16 cellular contexts compared by ENCODE assay signal in genomic region chr4:60945641-60946040, GRCh38.
DNase-seq lines count a peak whose midpoint lies in the region; ATAC-seq and TF ChIP-seq lines count a peak whose summit lies in the region.
"Had no signal": no experiment of that assay in that cellular context is flagged by ENCODE, and none has a peak within 500 bp of the region (broad histone marks: within the 10 kb centered on the region; RNA-seq: fewer than 3 reads in every experiment).

No MANE protein-coding gene starts in this region.

- no peaks in the 10 kb centered on the region for H3K9me3 ChIP-seq in PC-3 (ENCODE audit: low read length)
- H3K9me3 ChIP-seq in mesodermal cell (ENCODE audit: control insufficient read depth, low read length): no peaks in the 10 kb centered on the region
- peaks cover 0 to 26% (median 0%) of the 10 kb centered on the region in 11 donors for H3K9me3 ChIP-seq in heart right ventricle
- H3K9me3 ChIP-seq in esophagus squamous epithelium: peaks cover 0 to 3% (median 0%) of the 10 kb centered on the region in 3 donors
- H3K9me3 ChIP-seq: BLaER1, MG63, Peyer's patch had no signal

- H3K79me2 ChIP-seq in PC-3 (ENCODE audit: low read length): no peaks in the 10 kb centered on the region

- no peaks in the 10 kb centered on the region for H4K20me1 ChIP-seq in PC-3 (ENCODE audit: low read length)
- H4K20me1 ChIP-seq: BLaER1 had no signal

- H3K4me1 ChIP-seq in PC-3 (ENCODE audit: insufficient read depth, low read length) (0 out of 2 replicates have a peak, but pooled peaks cover 3% of the 10 kb centered on the region), mesodermal cell (ENCODE audit: control insufficient read depth, insufficient read depth, low read length, poor library complexity, severe bottlenecking) (no peaks in the 10 kb centered on the region), heart right ventricle (no peaks in the 10 kb centered on the region), esophagus squamous epithelium (no peaks in the 10 kb centered on the region)
- H3K4me1 ChIP-seq: BLaER1, Peyer's patch had no signal

- H3K36me3 ChIP-seq in PC-3 (ENCODE audit: low read depth, low read length) (no peaks in the 10 kb centered on the region), mesodermal cell (ENCODE audit: control insufficient read depth, insufficient read depth, low read length) (no peaks in the 10 kb centered on the region), heart right ventricle (no peaks in the 10 kb centered on the region), esophagus squamous epithelium (no peaks in the 10 kb centered on the region)
- H3K36me3 ChIP-seq: BLaER1, MG63, Peyer's patch had no signal

- no peak overlapping the region for H3K9ac ChIP-seq in PC-3 (ENCODE audit: low read length)
- H3K9ac ChIP-seq: BLaER1 had no signal

- H3K4me2 ChIP-seq in PC-3 (ENCODE audit: low read length): no peak overlapping the region
- H3K4me2 ChIP-seq: BLaER1 had no signal

- CTCF ChIA-PET in PC-3 (lab: Charles Lee): no interaction called here

- POLR2A ChIA-PET in PC-3 (lab: Charles Lee; ENCODE audit: unreplicated experiment): no interaction called here

- ATAC-seq in PC-3 (no peak), heart right ventricle (no peak)
- ATAC-seq: Right ventricle myocardium inferior had no signal

- WGBS in mesodermal cell (ENCODE audit: insufficient coverage in 2 of 2), 2 experiments: 68 to 83% methylated on average over 3 to 4 of the region's 4 CpGs
- 81 to 85% methylated on average over 4 of the region's 4 CpGs for WGBS in heart right ventricle, 2 donors
- WGBS in esophagus squamous epithelium, 2 donors: 79 to 89% methylated on average over 4 of the region's 4 CpGs

- BruUV-seq in PC-3 (replicated peaks; lab: Mats Ljungman, UMichigan): no TSS peak

- TF ChIP-seq POLR2A in esophagus squamous epithelium (IDR thresholded peaks at IDR 0.05): no peak

- H3K9me2 ChIP-seq in PC-3 (replicated peaks; ENCODE audit: low read length): no peaks in the 10 kb centered on the region

- no peak for TF ChIP-seq CTCF in PC-3 (conservative IDR thresholded peaks at IDR 0.05; ENCODE audit: low read depth, low read length)
- no peak for TF ChIP-seq CTCF in choroid plexus epithelial cell (conservative IDR thresholded peaks at IDR 0.05; ENCODE audit: low read depth, low read length)
- TF ChIP-seq CTCF in heart right ventricle (IDR thresholded peaks at IDR 0.05): no peak
- no peak for TF ChIP-seq CTCF in esophagus squamous epithelium (IDR thresholded peaks at IDR 0.05)

- no peaks in the 10 kb centered on the region for H3F3A ChIP-seq in PC-3 (ENCODE audit: low read length, unreplicated experiment)

- no peak overlapping the region for H2AFZ ChIP-seq in PC-3 (ENCODE audit: low read length)

- intact Hi-C loops in PC-3 (cut with micrococcal nuclease) (no loop called here), heart right ventricle (cut with DNase I) (no loop called here), esophagus squamous epithelium (cut with DNase I) (no loop called here)

- H3K27me3 ChIP-seq in PC-3 (ENCODE audit: low read length): no peaks in the 10 kb centered on the region
- no peaks in the 10 kb centered on the region for H3K27me3 ChIP-seq in heart right ventricle
- no peaks in the 10 kb centered on the region for H3K27me3 ChIP-seq in esophagus squamous epithelium
- H3K27me3 ChIP-seq: BLaER1, MG63, Peyer's patch had no signal

- H3K27ac ChIP-seq in PC-3 (ENCODE audit: low read length): no peak overlapping the region
- H3K27ac ChIP-seq in mesodermal cell (ENCODE audit: low read depth, low read length, severe bottlenecking): peak overlapping the region; percentile 20
- H3K27ac ChIP-seq in heart right ventricle: no peak overlapping the region
- no peak overlapping the region for H3K27ac ChIP-seq in esophagus squamous epithelium
- H3K27ac ChIP-seq: BLaER1, Peyer's patch had no signal

- DNase-seq in EL: peak; percentile 66
- peak; percentile 21 for DNase-seq in PC-3
- peak; percentile 6 for DNase-seq in choroid plexus epithelial cell (ENCODE audit: low read depth)
- no peak for DNase-seq in heart right ventricle
- DNase-seq in esophagus squamous epithelium (lab: John Stamatoyannopoulos, UW): no peak
- DNase-seq in NCI-H187 (lab: John Stamatoyannopoulos, UW): no peak
- DNase-seq in stimulated activated CD4-positive, alpha-beta T cell treated with anti-CD3 and anti-CD28 coated beads, Interleukin-4, amount 100 ng/mL, for 1 hour: no peak
- DNase-seq: CD4-positive, alpha-beta memory T cell; DMS153; Karpas-422; MG63; NCI-H1105; Peyer's patch had no signal

- H3K4me3 ChIP-seq in PC-3 (ENCODE audit: low read length): no peak overlapping the region
- H3K4me3 ChIP-seq in choroid plexus epithelial cell (ENCODE audit: low read depth, low read length): no peak overlapping the region
- no peak overlapping the region for H3K4me3 ChIP-seq in mesodermal cell (ENCODE audit: extremely low read depth, insufficient read depth, low read length, poor library complexity, severe bottlenecking)
- H3K4me3 ChIP-seq in heart right ventricle: no peak overlapping the region
- H3K4me3 ChIP-seq in esophagus squamous epithelium: no peak overlapping the region
- H3K4me3 ChIP-seq: BLaER1, MG63, Peyer's patch had no signal

Comparison
In these comparisons a context has a peak if more than half of its experiments do, and no peak if none do; other contexts are left out.
1. DNase-seq: peak in EL (single experiment), PC-3 (single experiment) and choroid plexus epithelial cell (single experiment); none in heart right ventricle (0 of 2), esophagus squamous epithelium (single experiment), NCI-H187 (0 of 2) and stimulated activated CD4-positive, alpha-beta T cell treated with anti-CD3 and anti-CD28 coated beads, Interleukin-4, amount 100 ng/mL, for 1 hour (single experiment).